ENCODE assay signal across 2 cellular contexts in the genomic region with DNA sequence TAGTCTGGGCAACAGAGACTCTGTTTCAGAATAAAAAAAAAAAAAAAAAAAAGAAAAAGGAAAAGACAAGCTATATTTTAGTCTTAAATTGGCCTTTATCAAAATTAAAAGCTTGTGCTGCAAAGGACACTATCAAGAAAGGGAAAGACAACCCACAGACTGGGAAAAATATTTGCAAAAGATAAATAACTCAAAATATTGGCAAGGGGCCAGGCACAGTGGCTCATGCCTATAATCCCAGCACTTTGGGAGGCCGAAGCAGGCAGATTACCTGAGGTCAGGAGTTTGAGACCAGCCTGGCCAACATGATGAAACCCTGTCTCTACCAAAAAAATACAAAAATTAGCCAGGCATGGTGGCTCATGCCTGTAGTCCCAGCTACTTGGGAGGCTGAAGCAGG.
TF ChIP-seq lines count a peak whose summit lies in the region.
"Not testable (repeated sequence)": the region's sequence is repeated elsewhere in the genome, so short reads cannot be mapped to it uniquely, and the experiment has no call there.

No MANE protein-coding gene starts in this region.

TF ChIP-seq in SK-N-SH, 30 proteins besides CTCF, POLR2A, EP300 and RAD21:
- TF ChIP-seq NFIC (IDR thresholded peaks at IDR 0.05; ENCODE audit: borderline replicate concordance), result peak; percentile 21; the same call in 1 of the 2 replicates

TF ChIP-seq in HepG2, 621 proteins besides CTCF, POLR2A, EP300 and RAD21:
- 0 out of 2 replicates have a peak, but pooled peaks have one; percentile 15 for TF ChIP-seq LCORL (IDR thresholded peaks at IDR 0.05)
- TF ChIP-seq LCORL (CRISPR knock-in tag; IDR thresholded peaks at IDR 0.05), result not testable (repeated sequence)
